ENCODE assay signal across 24 cellular contexts in genomic region chrY:19549671-19550466, GRCh38.
"Had no signal": no experiment of that assay in that cellular context is flagged by ENCODE, and none has a peak within 500 bp of the region (broad histone marks: within the 10 kb centered on the region; RNA-seq: fewer than 3 reads in every experiment).

No MANE protein-coding gene starts in this region.

- H3K27me3 ChIP-seq: esophagus squamous epithelium, vagina had no signal

- DNase-seq: activated CD4-positive, alpha-beta memory T cell treated with anti-CD3 and anti-CD28 coated beads, Interleukin-2, amount 10 ng/mL, durations not matched to agents 7 days and 5 days; activated CD4-positive, alpha-beta T cell treated with anti-CD3 and anti-CD28 coated beads for 48 hours; activated CD4-positive, CD25-positive, alpha-beta regulatory T cell; activated T-cell treated with anti-CD3 and anti-CD28 coated beads, Interleukin-2, amount 50 U/mL, for 1 hour; cerebellar nuclear complex; endodermal cell; esophagus squamous epithelium; head of caudate nucleus; left colon; lower lobe of right lung; naive B cell; posterior cingulate gyrus; small intestine; stimulated activated CD4-positive, alpha-beta T cell treated with anti-CD3 and anti-CD28 coated beads, Interleukin-15, amount 100 ng/mL, for 24 hours; T1000 had no signal

- H3K27ac Mint-ChIP-seq: activated CD4-positive, alpha-beta memory T cell treated with anti-CD3 and anti-CD28 coated beads, Interleukin-2, amount 10 ng/mL, durations not matched to agents 7 days and 5 days; endodermal cell; naive B cell; stimulated activated memory B cell treated with anti-CD40 and anti-IgM and Interleukin-4, amounts not matched to agents 10 μg/mL and 1 μg/mL and 100 μg/mL, for 72 hours; T-helper 1 cell treated with Interleukin-12 subunit alpha and Interleukin-12 subunit beta and Interleukin-4 antibody, amounts not matched to agents 30 μg/mL and 1 μg/mL, for 36 hours; type B pancreatic cell had no signal

- H3K4me1 Mint-ChIP-seq: activated CD4-positive, alpha-beta memory T cell treated with anti-CD3 and anti-CD28 coated beads, Interleukin-2, amount 10 ng/mL, durations not matched to agents 7 days and 5 days; endodermal cell; naive B cell; neural crest cell; stimulated activated memory B cell treated with anti-CD40 and anti-IgM and Interleukin-4, amounts not matched to agents 10 μg/mL and 1 μg/mL and 100 μg/mL, for 72 hours had no signal

- H3K36me3 ChIP-seq: esophagus squamous epithelium, gastroesophageal sphincter, lower lobe of right lung, thoracic aorta, vagina had no signal

- H3K27ac ChIP-seq: coronary artery, esophagus squamous epithelium, gastroesophageal sphincter, lower lobe of right lung, thoracic aorta, vagina had no signal

- H3K9me3 Mint-ChIP-seq: activated CD4-positive, alpha-beta memory T cell treated with anti-CD3 and anti-CD28 coated beads, Interleukin-2, amount 10 ng/mL, durations not matched to agents 7 days and 5 days; endodermal cell; naive B cell; neural crest cell; stimulated activated memory B cell treated with anti-CD40 and anti-IgM and Interleukin-4, amounts not matched to agents 10 μg/mL and 1 μg/mL and 100 μg/mL, for 72 hours; T-helper 1 cell treated with Interleukin-12 subunit alpha and Interleukin-12 subunit beta and Interleukin-4 antibody, amounts not matched to agents 30 μg/mL and 1 μg/mL, for 36 hours; type B pancreatic cell had no signal

- H3K4me1 ChIP-seq: esophagus squamous epithelium, gastroesophageal sphincter, lower lobe of right lung, vagina had no signal

- H3K4me3 ChIP-seq: coronary artery, esophagus squamous epithelium, gastroesophageal sphincter, lower lobe of right lung, thoracic aorta, vagina had no signal

- ATAC-seq: gastroesophageal sphincter; left colon; lower lobe of right lung; sciatic nerve; stimulated activated memory B cell treated with anti-CD40 and anti-IgM and Interleukin-4, amounts not matched to agents 10 μg/mL and 1 μg/mL and 100 μg/mL, for 72 hours had no signal

- H3K9me3 ChIP-seq: esophagus squamous epithelium, gastroesophageal sphincter, lower lobe of right lung, thoracic aorta, vagina had no signal

- H3K4me3 Mint-ChIP-seq: activated CD4-positive, alpha-beta memory T cell treated with anti-CD3 and anti-CD28 coated beads, Interleukin-2, amount 10 ng/mL, durations not matched to agents 7 days and 5 days; endodermal cell; naive B cell; neural crest cell; stimulated activated memory B cell treated with anti-CD40 and anti-IgM and Interleukin-4, amounts not matched to agents 10 μg/mL and 1 μg/mL and 100 μg/mL, for 72 hours; T-helper 1 cell treated with Interleukin-12 subunit alpha and Interleukin-12 subunit beta and Interleukin-4 antibody, amounts not matched to agents 30 μg/mL and 1 μg/mL, for 36 hours; type B pancreatic cell had no signal

- H3K27me3 Mint-ChIP-seq: activated CD4-positive, alpha-beta memory T cell treated with anti-CD3 and anti-CD28 coated beads, Interleukin-2, amount 10 ng/mL, durations not matched to agents 7 days and 5 days; naive B cell; stimulated activated memory B cell treated with anti-CD40 and anti-IgM and Interleukin-4, amounts not matched to agents 10 μg/mL and 1 μg/mL and 100 μg/mL, for 72 hours; type B pancreatic cell had no signal

- H3K36me3 Mint-ChIP-seq: naive B cell; stimulated activated memory B cell treated with anti-CD40 and anti-IgM and Interleukin-4, amounts not matched to agents 10 μg/mL and 1 μg/mL and 100 μg/mL, for 72 hours; type B pancreatic cell had no signal
